ENCODE assay signal across 10 cellular contexts in the genomic region with DNA sequence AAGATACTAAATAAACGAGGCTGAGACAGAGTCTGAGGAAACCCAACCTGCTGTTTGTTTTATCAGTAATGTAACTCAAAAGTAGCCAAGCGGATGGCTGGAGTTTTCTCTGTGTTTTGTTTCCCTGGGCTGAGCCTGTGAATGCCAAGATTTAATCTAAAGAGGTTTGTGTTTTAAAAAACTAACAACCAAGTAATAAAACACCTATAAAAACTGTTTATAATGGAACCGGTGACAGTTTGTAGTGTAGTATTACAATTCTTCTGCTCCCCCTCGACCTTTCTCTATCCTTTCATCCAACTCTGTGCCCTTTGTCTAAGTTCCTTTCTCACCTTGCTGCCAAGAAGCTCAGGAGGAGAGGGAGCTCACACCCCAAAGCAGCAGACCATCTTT. TPM values are rescaled to one million over a fixed set of nuclear protein-coding genes. Genes with fewer than 3 reads are reported as not detected.
DNase-seq lines count a peak whose midpoint lies in the region; ATAC-seq and TF ChIP-seq lines count a peak whose summit lies in the region.
"Had no signal": no experiment of that assay in that cellular context is flagged by ENCODE, and none has a peak within 500 bp of the region (broad histone marks: within the 10 kb centered on the region; RNA-seq: fewer than 3 reads in every experiment).

No MANE protein-coding gene starts in this region.

- H3K27ac ChIP-seq in Peyer's patch, result peak overlapping the region; percentile 77 to 98 (median 93)
- H3K27ac ChIP-seq in right cardiac atrium (ENCODE audit: low read length), result peak overlapping the region; percentile 20
- H3K27ac ChIP-seq in stomach smooth muscle (ENCODE audit: low read length), result peak overlapping the region; percentile 88
- H3K27ac ChIP-seq: SK-N-MC had no signal

- H3K27ac Mint-ChIP-seq in activated CD4-positive, alpha-beta T cell treated with anti-CD3 and anti-CD28 coated beads, Interleukin-2, amount 10 ng/mL, durations not matched to agents 7 days and 5 days, result peak overlapping the region; percentile 94

- DNase-seq in activated CD4-positive, alpha-beta T cell treated with anti-CD3 and anti-CD28 coated beads, Interleukin-2, amount 10 ng/mL, durations not matched to agents 7 days and 5 days, result no peak
- no peak for DNase-seq in activated CD4-positive, alpha-beta T cell treated with anti-CD3 and anti-CD28 coated beads, Interleukin-2, amount 50 U/mL, for 48 hours
- no peak for DNase-seq in Peyer's patch
- DNase-seq in right cardiac atrium, result no peak
- DNase-seq in NCI-H446 (lab: John Stamatoyannopoulos, UW), result no peak
- DNase-seq in NCI-H226, result no peak
- DNase-seq: MM.1S had no signal

- peaks cover 45% of the 10 kb centered on the region for H3K4me1 Mint-ChIP-seq in activated CD4-positive, alpha-beta T cell treated with anti-CD3 and anti-CD28 coated beads, Interleukin-2, amount 10 ng/mL, durations not matched to agents 7 days and 5 days

- H3K36me3 ChIP-seq in Peyer's patch (no peaks in the 10 kb centered on the region), stomach smooth muscle (ENCODE audit: control insufficient read depth in 2 of 2, insufficient read depth in 2 of 2, low read length in 2 of 2) (no peaks in the 10 kb centered on the region)

- H3K36me3 Mint-ChIP-seq in activated CD4-positive, alpha-beta T cell treated with anti-CD3 and anti-CD28 coated beads, Interleukin-2, amount 10 ng/mL, durations not matched to agents 7 days and 5 days (ENCODE audit: low read depth), result peaks cover 5% of the 10 kb centered on the region

- ATAC-seq in right cardiac atrium (no peak), GM21737 (IDR thresholded peaks at IDR 0.05; ENCODE audit: unreplicated experiment) (no peak)

- no peaks in the 10 kb centered on the region for H3K9me3 Mint-ChIP-seq in activated CD4-positive, alpha-beta T cell treated with anti-CD3 and anti-CD28 coated beads, Interleukin-2, amount 10 ng/mL, durations not matched to agents 7 days and 5 days

- TF ChIP-seq POLR2A in Peyer's patch (IDR thresholded peaks at IDR 0.05), result no peak

- H3K27me3 ChIP-seq in Peyer's patch (no peaks in the 10 kb centered on the region), right cardiac atrium (ENCODE audit: control insufficient read depth, insufficient read depth) (no peaks in the 10 kb centered on the region), stomach smooth muscle (ENCODE audit: control insufficient read depth in 1 of 2, insufficient read depth in 2 of 2, low read length in 2 of 2) (no peaks in the 10 kb centered on the region)

- intact Hi-C loops in right cardiac atrium (cut with DNase I), result loop anchor here in 2 of 4 donors (10.0 kb wide), 2 partner anchors 281 to 411 kb away; partner anchors contain the start of gene COMTD1 (in 1 of the 2)

- CTCF ChIA-PET in activated CD4-positive, alpha-beta T cell treated with anti-CD3 and anti-CD28 coated beads, Interleukin-2, amount 10 ng/mL, durations not matched to agents 7 days and 5 days (lab: Charles Lee), result interaction anchor here (0.6 kb wide), 1 partner anchor 944 kb away, joined by 4 read pairs; no protein-coding TSS in a partner anchor

- POLR2A ChIA-PET in activated CD4-positive, alpha-beta T cell treated with anti-CD3 and anti-CD28 coated beads, Interleukin-2, amount 10 ng/mL, durations not matched to agents 7 days and 5 days (lab: Charles Lee), result no interaction called here

- no peak overlapping the region for H3K9ac ChIP-seq in stomach smooth muscle (ENCODE audit: low read length in 2 of 2)

- H3K27me3 Mint-ChIP-seq in activated CD4-positive, alpha-beta T cell treated with anti-CD3 and anti-CD28 coated beads, Interleukin-2, amount 10 ng/mL, durations not matched to agents 7 days and 5 days, result no peaks in the 10 kb centered on the region

- WGBS in right cardiac atrium, result 36% methylated on average over 4 of the region's 4 CpGs

- H3K4me1 ChIP-seq in Peyer's patch, result peaks cover 4 to 36% (median 7%) of the 10 kb centered on the region in 4 donors
- peaks cover 5% of the 10 kb centered on the region for H3K4me1 ChIP-seq in right cardiac atrium (ENCODE audit: control insufficient read depth, insufficient read depth, low read length)
- peaks cover 32% of the 10 kb centered on the region for H3K4me1 ChIP-seq in stomach smooth muscle (ENCODE audit: control insufficient read depth, insufficient read depth, low read length)

- H3K9me3 ChIP-seq in Peyer's patch (no peaks in the 10 kb centered on the region), right cardiac atrium (ENCODE audit: control insufficient read depth, low read length) (no peaks in the 10 kb centered on the region), stomach smooth muscle (ENCODE audit: control insufficient read depth in 2 of 2, low read length in 2 of 2) (no peaks in the 10 kb centered on the region)

- H3K4me3 ChIP-seq in Peyer's patch (no peak overlapping the region), right cardiac atrium (ENCODE audit: low read length) (no peak overlapping the region), stomach smooth muscle (ENCODE audit: low read length in 2 of 2) (peak overlapping the region in 1 of 2 donors; percentile 82)
- H3K4me3 ChIP-seq: SK-N-MC had no signal

- H3K4me3 Mint-ChIP-seq in activated CD4-positive, alpha-beta T cell treated with anti-CD3 and anti-CD28 coated beads, Interleukin-2, amount 10 ng/mL, durations not matched to agents 7 days and 5 days, result peak overlapping the region; percentile 84

- no peak for TF ChIP-seq CTCF in Peyer's patch (IDR thresholded peaks at IDR 0.05)

RNA-seq across cellular contexts. Expression of gene KAT6B, which starts 2.6 kb away (rescaled TPM):
- 10 to 100 TPM; 23.1 to 26.9 TPM for total RNA-seq in activated CD4-positive, alpha-beta T cell treated with anti-CD3 and anti-CD28 coated beads, Interleukin-2, amount 10 ng/mL, durations not matched to agents 7 days and 5 days
- total RNA-seq in Peyer's patch, result 10 to 100 TPM; 45.4 to 94.9 (median 62.9) TPM
- 10 to 100 TPM; 44.1 to 53.0 (median 46.7) TPM for total RNA-seq in right cardiac atrium
- 11.3 TPM for polyA plus RNA-seq in right cardiac atrium

Comparison
In these comparisons a context has a peak if more than half of its experiments do, and no peak if none do; other contexts are left out.
1. H3K27ac ChIP-seq: peak in every context shown above with its lines; median percentile 93 in Peyer's patch; 88 in stomach smooth muscle; 20 in right cardiac atrium.